In genomic region chr7:134031835-134032617, GRCh38 we compare ENCODE assay signal across 12 cellular contexts.
DNase-seq lines count a peak whose midpoint lies in the region; ATAC-seq and TF ChIP-seq lines count a peak whose summit lies in the region.
"Had no signal": no experiment of that assay in that cellular context is flagged by ENCODE, and none has a peak within 500 bp of the region (broad histone marks: within the 10 kb centered on the region; RNA-seq: fewer than 3 reads in every experiment).

No MANE protein-coding gene starts in this region.

- CTCF ChIA-PET in T-cell (lab: Charles Lee) = no interaction called here

- 76 to 90% methylated on average over 3 of the region's 3 CpGs for WGBS in GM23248 (ENCODE audit: low coverage in 1 of 2, low lambda C conversion rate in 2 of 2, missing lambda C conversion rate in 2 of 2), 2 experiments

- H3K27ac Mint-ChIP-seq in T-cell = no peak overlapping the region

- TF ChIP-seq CTCF in DOHH2 (IDR thresholded peaks at IDR 0.05; ENCODE audit: low read depth, low read length, poor library complexity, severe bottlenecking) = peak; percentile 31

- no peak overlapping the region for H3K4me3 Mint-ChIP-seq in T-cell

- no peak overlapping the region for H3K9ac ChIP-seq in GM23248

- H3K4me1 ChIP-seq in DOHH2 (ENCODE audit: control insufficient read depth, low read length) (no peaks in the 10 kb centered on the region), GM23248 (ENCODE audit: insufficient read depth) (no peaks in the 10 kb centered on the region)
- H3K4me1 ChIP-seq: breast epithelium, suprapubic skin had no signal

- no peak overlapping the region for H3K4me2 ChIP-seq in DOHH2 (ENCODE audit: low read length)
- H3K4me2 ChIP-seq in GM23248 (ENCODE audit: unreplicated experiment) = no peak overlapping the region

- H3K9me3 ChIP-seq in DOHH2 (ENCODE audit: control insufficient read depth, insufficient read depth, low read length) (no peaks in the 10 kb centered on the region), GM23248 (ENCODE audit: low read depth) (no peaks in the 10 kb centered on the region)
- H3K9me3 ChIP-seq: breast epithelium, suprapubic skin had no signal

- peaks cover 35% of the 10 kb centered on the region for H3K36me3 Mint-ChIP-seq in T-cell

- H3F3A ChIP-seq in DOHH2 (ENCODE audit: control insufficient read depth, insufficient read depth) (no peaks in the 10 kb centered on the region), GM23248 (ENCODE audit: insufficient read depth) (no peaks in the 10 kb centered on the region)

- H3K27me3 Mint-ChIP-seq in T-cell = no peaks in the 10 kb centered on the region

- intact Hi-C loops in left ventricle myocardium superior (cut with micrococcal nuclease) = no loop called here

- H3K9me2 ChIP-seq in DOHH2 (replicated peaks; ENCODE audit: control insufficient read depth, low read length) = no peaks in the 10 kb centered on the region
- H3K9me2 ChIP-seq in GM23248 (ENCODE audit: insufficient read depth) = no peaks in the 10 kb centered on the region

- H3K9me3 Mint-ChIP-seq in T-cell = no peaks in the 10 kb centered on the region

- peaks cover 11 to 25% (median 13%) of the 10 kb centered on the region in 3 donors for H3K4me1 Mint-ChIP-seq in T-cell

- H3K4me3 ChIP-seq in DOHH2 (ENCODE audit: low read length) = no peak overlapping the region
- no peak overlapping the region for H3K4me3 ChIP-seq in GM23248
- H3K4me3 ChIP-seq: breast epithelium, suprapubic skin had no signal

- ATAC-seq in T-cell (replicated peaks in 1 of 4) (peak in 2 of 4 experiments; percentile 23 to 57), left ventricle myocardium superior (peak; percentile 96), GM19023 (IDR thresholded peaks at IDR 0.05; ENCODE audit: unreplicated experiment) (no peak)

- in situ Hi-C loops in GM23248 (cut with MboI) = no loop called here

- POLR2A ChIA-PET in T-cell (lab: Charles Lee) = interaction anchor here in 1 of 2 donors (0.5 kb wide), 1 partner anchor 713 kb away, joined by 8 read pairs; no protein-coding TSS in a partner anchor

- no peak overlapping the region for H3K27ac ChIP-seq in DOHH2 (ENCODE audit: low read depth, low read length)
- H3K27ac ChIP-seq in GM23248 = no peak overlapping the region
- H3K27ac ChIP-seq: breast epithelium, suprapubic skin had no signal

- H2AFZ ChIP-seq in GM23248 = no peak overlapping the region

- no peaks in the 10 kb centered on the region for H3K36me3 ChIP-seq in DOHH2 (ENCODE audit: control insufficient read depth, low read length)
- no peaks in the 10 kb centered on the region for H3K36me3 ChIP-seq in GM23248 (ENCODE audit: low read depth)
- H3K36me3 ChIP-seq: breast epithelium, suprapubic skin had no signal

- peak; percentile 74 for DNase-seq in LHCN-M2 (ENCODE audit: low read depth)
- peak in 26 of 34 experiments; percentile 0 to 36 (median 8) for DNase-seq in T-cell
- DNase-seq in left ventricle myocardium superior = peak; percentile 35
- no peak for DNase-seq in DMS153 (lab: John Stamatoyannopoulos, UW)
- no peak for DNase-seq in GM23248
- DNase-seq: kidney glomerular epithelial cell; NCI-H524 treated with DMSO at 0.1 percent for 48 hours; stimulated activated CD4-positive, alpha-beta T cell treated with anti-CD3 and anti-CD28 coated beads, Interleukin-4, amount 100 ng/mL, for 4 hours had no signal

- H3K79me2 ChIP-seq in DOHH2 (ENCODE audit: control insufficient read depth, low read length) (no peaks in the 10 kb centered on the region), GM23248 (ENCODE audit: insufficient read depth) (no peaks in the 10 kb centered on the region)

- H3K27me3 ChIP-seq in DOHH2 (ENCODE audit: control insufficient read depth, low read length) (no peaks in the 10 kb centered on the region), GM23248 (replicated peaks; ENCODE audit: insufficient read depth) (no peaks in the 10 kb centered on the region)
- H3K27me3 ChIP-seq: breast epithelium, suprapubic skin had no signal

- H4K20me1 ChIP-seq in DOHH2 (ENCODE audit: control insufficient read depth, insufficient read depth, low read depth, low read length) (no peaks in the 10 kb centered on the region), GM23248 (ENCODE audit: insufficient read depth) (no peaks in the 10 kb centered on the region)

Comparison
In these comparisons a context has a peak if more than half of its experiments do, and no peak if none do; other contexts are left out.
1. DNase-seq: peak in LHCN-M2 (single experiment), T-cell (26 of 34) and left ventricle myocardium superior (single experiment); none in DMS153 (single experiment) and GM23248 (single experiment).